ENCODE assay signal across 19 cellular contexts in genomic region chr13:99812611-99813010, GRCh38.
DNase-seq lines count a peak whose midpoint lies in the region; ATAC-seq, FAIRE-seq and TF ChIP-seq lines count a peak whose summit lies in the region.
"Had no signal": no experiment of that assay in that cellular context is flagged by ENCODE, and none has a peak within 500 bp of the region (broad histone marks: within the 10 kb centered on the region; RNA-seq: fewer than 3 reads in every experiment).

No MANE protein-coding gene starts in this region.

- DNase-seq in GM04504 (ENCODE audit: low read depth) (peak; percentile 34), RCC 7860 (ENCODE audit: low spot score) (peak; percentile 97), epithelial cell of esophagus (ENCODE audit: low read depth) (peak; percentile 7), retinal pigment epithelial cell (ENCODE audit: low read depth) (peak; percentile 92), NCI-H1092 treated with DMSO at 0.1 percent for 48 hours (lab: John Stamatoyannopoulos, UW) (no peak), NOMO-1 (lab: John Stamatoyannopoulos, UW; ENCODE audit: unreplicated experiment in 2 of 2) (no peak)
- no peak for DNase-seq in stimulated activated naive CD8-positive, alpha-beta T cell treated with anti-CD3 and anti-CD28 coated beads, Interleukin-15, amount 100 ng/mL, for 72 hours
- DNase-seq: activated CD4-positive, alpha-beta memory T cell treated with anti-CD3 and anti-CD28 coated beads for 36 hours; activated naive CD4-positive, alpha-beta T cell; foreskin melanocyte; naive thymus-derived CD4-positive, alpha-beta T cell; NCI-H187 treated with DMSO at 0.1 percent for 48 hours; NK-92 treated with Interleukin-12 subunit alpha and Interleukin-12 subunit beta, amount 100 ng/mL, for 24 hours; thyroid gland had no signal

- no peak overlapping the region for H3K27ac Mint-ChIP-seq in stimulated activated naive CD8-positive, alpha-beta T cell treated with anti-CD3 and anti-CD28 coated beads, Interleukin-15, amount 100 ng/mL, for 72 hours
- H3K27ac Mint-ChIP-seq: activated CD4-positive, alpha-beta memory T cell treated with anti-CD3 and anti-CD28 coated beads for 36 hours; GM23338; naive thymus-derived CD4-positive, alpha-beta T cell had no signal

- H3K4me3 Mint-ChIP-seq in stimulated activated naive CD8-positive, alpha-beta T cell treated with anti-CD3 and anti-CD28 coated beads, Interleukin-15, amount 100 ng/mL, for 72 hours = no peak overlapping the region
- H3K4me3 Mint-ChIP-seq: activated CD4-positive, alpha-beta memory T cell treated with anti-CD3 and anti-CD28 coated beads for 36 hours; GM23338; naive thymus-derived CD4-positive, alpha-beta T cell had no signal

- H3K4me1 Mint-ChIP-seq in stimulated activated naive CD8-positive, alpha-beta T cell treated with anti-CD3 and anti-CD28 coated beads, Interleukin-15, amount 100 ng/mL, for 72 hours = peaks cover 11% of the 10 kb centered on the region

- TF ChIP-seq CTCF in epithelial cell of esophagus (IDR thresholded peaks at IDR 0.05; ENCODE audit: insufficient read depth, low read depth, low read length, missing control alignments) = no peak
- TF ChIP-seq CTCF in retinal pigment epithelial cell (conservative IDR thresholded peaks at IDR 0.05; ENCODE audit: low read depth, low read length) = no peak

- peak; percentile 98 for FAIRE-seq in RCC 7860 (lab: Jason Lieb, UNC)
- FAIRE-seq: colon, keratinocyte, small intestine had no signal

- H3K9me3 Mint-ChIP-seq in stimulated activated naive CD8-positive, alpha-beta T cell treated with anti-CD3 and anti-CD28 coated beads, Interleukin-15, amount 100 ng/mL, for 72 hours = no peaks in the 10 kb centered on the region
- H3K9me3 Mint-ChIP-seq: activated CD4-positive, alpha-beta memory T cell treated with anti-CD3 and anti-CD28 coated beads for 36 hours had no signal

- no peak overlapping the region for H3K4me3 ChIP-seq in epithelial cell of esophagus (ENCODE audit: low read length)
- no peak overlapping the region for H3K4me3 ChIP-seq in retinal pigment epithelial cell (ENCODE audit: low read length)
- H3K4me3 ChIP-seq: GM23338, thyroid gland had no signal

- no peak for ATAC-seq in esophagus mucosa
- no peak for ATAC-seq in stimulated activated naive CD8-positive, alpha-beta T cell treated with anti-CD3 and anti-CD28 coated beads, Interleukin-15, amount 100 ng/mL, for 72 hours
- ATAC-seq: GM23338; naive thymus-derived CD4-positive, alpha-beta T cell had no signal

- no peaks in the 10 kb centered on the region for H3K27me3 Mint-ChIP-seq in stimulated activated naive CD8-positive, alpha-beta T cell treated with anti-CD3 and anti-CD28 coated beads, Interleukin-15, amount 100 ng/mL, for 72 hours
- H3K27me3 Mint-ChIP-seq: activated CD4-positive, alpha-beta memory T cell treated with anti-CD3 and anti-CD28 coated beads for 36 hours had no signal

Comparison
In these comparisons a context has a peak if more than half of its experiments do, and no peak if none do; other contexts are left out.
1. DNase-seq: peak in GM04504 (single experiment), RCC 7860 (single experiment), epithelial cell of esophagus (single experiment) and retinal pigment epithelial cell (single experiment); none in NCI-H1092 treated with DMSO at 0.1 percent for 48 hours (single experiment), NOMO-1 (0 of 2) and stimulated activated naive CD8-positive, alpha-beta T cell treated with anti-CD3 and anti-CD28 coated beads, Interleukin-15, amount 100 ng/mL, for 72 hours (0 of 2).